23 cellular contexts compared by ENCODE assay signal in genomic region chr3:42493126-42493797, GRCh38. TPM values are rescaled to one million over a fixed set of nuclear protein-coding genes. Genes with fewer than 3 reads are reported as not detected.
DNase-seq lines count a peak whose midpoint lies in the region; ATAC-seq and TF ChIP-seq lines count a peak whose summit lies in the region.
"Had no signal": no experiment of that assay in that cellular context is flagged by ENCODE, and none has a peak within 500 bp of the region (broad histone marks: within the 10 kb centered on the region; RNA-seq: fewer than 3 reads in every experiment).

No MANE protein-coding gene starts in this region.

- H3K9me3 ChIP-seq in BLaER1 = no peaks in the 10 kb centered on the region; the same call in 1 of the 2 replicates
- H3K9me3 ChIP-seq: MG63, neutrophil had no signal

- no peak overlapping the region for H3K4me3 Mint-ChIP-seq in stimulated activated memory B cell treated with anti-CD40 and anti-IgM and Interleukin-4, amounts not matched to agents 10 μg/mL and 1 μg/mL and 100 μg/mL, for 72 hours
- no peak overlapping the region for H3K4me3 Mint-ChIP-seq in activated T-helper 17 cell treated with anti-CD3 and anti-CD28 coated beads, Interleukin-2, amount 50 U/mL, for 72 hours
- H3K4me3 Mint-ChIP-seq in HFFc6 = no peak overlapping the region
- H3K4me3 Mint-ChIP-seq: CD8-positive, alpha-beta T cell; immature natural killer cell; stimulated activated naive CD8-positive, alpha-beta T cell treated with anti-CD3 and anti-CD28 coated beads, Interleukin-15, amount 100 ng/mL, for 72 hours; T-helper 1 cell treated with Interleukin-12 subunit alpha and Interleukin-12 subunit beta and Interleukin-4 antibody, amounts not matched to agents 30 μg/mL and 1 μg/mL, for 36 hours had no signal

- H3K27me3 Mint-ChIP-seq in stimulated activated memory B cell treated with anti-CD40 and anti-IgM and Interleukin-4, amounts not matched to agents 10 μg/mL and 1 μg/mL and 100 μg/mL, for 72 hours = no peaks in the 10 kb centered on the region
- H3K27me3 Mint-ChIP-seq in activated T-helper 17 cell treated with anti-CD3 and anti-CD28 coated beads, Interleukin-2, amount 50 U/mL, for 72 hours = peaks cover 2% of the 10 kb centered on the region
- peaks cover 6% of the 10 kb centered on the region for H3K27me3 Mint-ChIP-seq in HFFc6 (ENCODE audit: insufficient read depth)
- H3K27me3 Mint-ChIP-seq: IgD-negative memory B cell; stimulated activated naive CD8-positive, alpha-beta T cell treated with anti-CD3 and anti-CD28 coated beads, Interleukin-15, amount 100 ng/mL, for 72 hours had no signal

- H3K9ac ChIP-seq in BLaER1 = peak overlapping the region; percentile 18; the same call in 1 of the 2 replicates

- H3K4me1 Mint-ChIP-seq in stimulated activated memory B cell treated with anti-CD40 and anti-IgM and Interleukin-4, amounts not matched to agents 10 μg/mL and 1 μg/mL and 100 μg/mL, for 72 hours = peaks cover 39% of the 10 kb centered on the region
- H3K4me1 Mint-ChIP-seq in activated T-helper 17 cell treated with anti-CD3 and anti-CD28 coated beads, Interleukin-2, amount 50 U/mL, for 72 hours = peaks cover 2% of the 10 kb centered on the region
- H3K4me1 Mint-ChIP-seq in HFFc6 (ENCODE audit: low read depth) = peaks cover 28% of the 10 kb centered on the region
- H3K4me1 Mint-ChIP-seq: immature natural killer cell; stimulated activated naive CD8-positive, alpha-beta T cell treated with anti-CD3 and anti-CD28 coated beads, Interleukin-15, amount 100 ng/mL, for 72 hours had no signal

- H3K4me2 ChIP-seq in BLaER1 = peak overlapping the region; percentile 79

- ATAC-seq in stimulated activated memory B cell treated with anti-CD40 and anti-IgM and Interleukin-4, amounts not matched to agents 10 μg/mL and 1 μg/mL and 100 μg/mL, for 72 hours = no peak
- no peak for ATAC-seq in activated T-helper 17 cell treated with anti-CD3 and anti-CD28 coated beads, Interleukin-2, amount 50 U/mL, for 72 hours (replicated peaks)
- no peak for ATAC-seq in GM19452 (IDR thresholded peaks at IDR 0.05; ENCODE audit: unreplicated experiment)
- ATAC-seq: CD8-positive, alpha-beta T cell; HCT116; stimulated activated naive CD8-positive, alpha-beta T cell treated with anti-CD3 and anti-CD28 coated beads, Interleukin-15, amount 100 ng/mL, for 72 hours had no signal

- H3K4me3 ChIP-seq in BLaER1 = no peak overlapping the region
- H3K4me3 ChIP-seq: MG63 had no signal

- H3K27ac Mint-ChIP-seq in stimulated activated memory B cell treated with anti-CD40 and anti-IgM and Interleukin-4, amounts not matched to agents 10 μg/mL and 1 μg/mL and 100 μg/mL, for 72 hours = peak overlapping the region; percentile 87
- H3K27ac Mint-ChIP-seq in activated T-helper 17 cell treated with anti-CD3 and anti-CD28 coated beads, Interleukin-2, amount 50 U/mL, for 72 hours = no peak overlapping the region
- H3K27ac Mint-ChIP-seq in HFFc6 = no peak overlapping the region
- H3K27ac Mint-ChIP-seq: CD8-positive, alpha-beta T cell; immature natural killer cell; stimulated activated naive CD8-positive, alpha-beta T cell treated with anti-CD3 and anti-CD28 coated beads, Interleukin-15, amount 100 ng/mL, for 72 hours; T-helper 1 cell treated with Interleukin-12 subunit alpha and Interleukin-12 subunit beta and Interleukin-4 antibody, amounts not matched to agents 30 μg/mL and 1 μg/mL, for 36 hours had no signal

- TF ChIP-seq CTCF in HFFc6 (IDR thresholded peaks at IDR 0.05) = no peak

- DNase-seq in RPMI7951 (ENCODE audit: low read depth) (peak; percentile 63), islet precursor cell (peak; percentile 42), HFFc6 (no peak)
- DNase-seq: activated CD4-positive, alpha-beta T cell treated with anti-CD3 and anti-CD28 coated beads for 4 hours; GDM1; immature natural killer cell; MG63; NCI-H1436; NCI-H510A treated with DMSO at 0.1 percent for 48 hours; NK-92 treated with Interleukin-12 subunit alpha and Interleukin-12 subunit beta, amount 100 ng/mL, for 24 hours; stimulated activated CD4-positive, alpha-beta T cell treated with anti-CD3 and anti-CD28 coated beads, Interleukin-4, amount 100 ng/mL, for 1 hour; stimulated activated naive CD8-positive, alpha-beta T cell treated with anti-CD3 and anti-CD28 coated beads, Interleukin-15, amount 100 ng/mL, for 72 hours had no signal

- no peaks in the 10 kb centered on the region for H3K36me3 Mint-ChIP-seq in stimulated activated memory B cell treated with anti-CD40 and anti-IgM and Interleukin-4, amounts not matched to agents 10 μg/mL and 1 μg/mL and 100 μg/mL, for 72 hours
- H3K36me3 Mint-ChIP-seq in activated T-helper 17 cell treated with anti-CD3 and anti-CD28 coated beads, Interleukin-2, amount 50 U/mL, for 72 hours (ENCODE audit: low read depth) = no peaks in the 10 kb centered on the region
- H3K36me3 Mint-ChIP-seq in HFFc6 (ENCODE audit: low read depth) = no peaks in the 10 kb centered on the region
- H3K36me3 Mint-ChIP-seq: CD8-positive, alpha-beta T cell; IgD-negative memory B cell; immature natural killer cell had no signal

- H3K27ac ChIP-seq in BLaER1 = peak overlapping the region; percentile 63

- H3K4me1 ChIP-seq in BLaER1 = peaks cover 63% of the 10 kb centered on the region

- H4K20me1 ChIP-seq in BLaER1 = no peaks in the 10 kb centered on the region

- H3K36me3 ChIP-seq in BLaER1 = no peaks in the 10 kb centered on the region
- H3K36me3 ChIP-seq: MG63, neutrophil had no signal

- 0 out of 2 replicates have a peak, but pooled peaks cover 2% of the 10 kb centered on the region for H3K27me3 ChIP-seq in BLaER1
- H3K27me3 ChIP-seq: MG63 had no signal

- H3K9me3 Mint-ChIP-seq in stimulated activated memory B cell treated with anti-CD40 and anti-IgM and Interleukin-4, amounts not matched to agents 10 μg/mL and 1 μg/mL and 100 μg/mL, for 72 hours = no peaks in the 10 kb centered on the region
- H3K9me3 Mint-ChIP-seq in activated T-helper 17 cell treated with anti-CD3 and anti-CD28 coated beads, Interleukin-2, amount 50 U/mL, for 72 hours = no peaks in the 10 kb centered on the region
- H3K9me3 Mint-ChIP-seq in HFFc6 = no peaks in the 10 kb centered on the region
- H3K9me3 Mint-ChIP-seq: CD8-positive, alpha-beta T cell; IgD-negative memory B cell; immature natural killer cell; stimulated activated naive CD8-positive, alpha-beta T cell treated with anti-CD3 and anti-CD28 coated beads, Interleukin-15, amount 100 ng/mL, for 72 hours; T-helper 1 cell treated with Interleukin-12 subunit alpha and Interleukin-12 subunit beta and Interleukin-4 antibody, amounts not matched to agents 30 μg/mL and 1 μg/mL, for 36 hours had no signal

RNA-seq across cellular contexts. Expression of gene VIPR1, which starts 9.2 kb away (rescaled TPM):
- total RNA-seq in RPMI7951 (2014; rRNA removed; shearing (Covaris generic)) = 186 and 215 TPM in 2 replicates
- 10 to 100 TPM in 1 of 2 donors, 1 to 10 TPM in 1; 1.9 to 12.1 TPM for total RNA-seq in activated T-helper 17 cell treated with anti-CD3 and anti-CD28 coated beads, Interleukin-2, amount 50 U/mL, for 72 hours
- total RNA-seq in HFFc6 (2021; fragmentation: NEBNext Ultra II Directional; extraction: Animal tissue kit (Norgen Biotek cat#: 25700)) = not detected
- total RNA-seq: epithelial cell of proximal tubule, fibroblast of villous mesenchyme had no signal

Comparison
In these comparisons a context has a peak if more than half of its experiments do, and no peak if none do; other contexts are left out.
1. RNA of gene VIPR1, which starts 9.2 kb away (total RNA-seq): 186 to 215 TPM in RPMI7951; 1.9 to 12.1 TPM in activated T-helper 17 cell treated with anti-CD3 and anti-CD28 coated beads, Interleukin-2, amount 50 U/mL, for 72 hours and not detected in HFFc6; every median in the first group is over 10 times any median in the second.